6 cellular contexts compared by ENCODE assay signal in the genomic region with DNA sequence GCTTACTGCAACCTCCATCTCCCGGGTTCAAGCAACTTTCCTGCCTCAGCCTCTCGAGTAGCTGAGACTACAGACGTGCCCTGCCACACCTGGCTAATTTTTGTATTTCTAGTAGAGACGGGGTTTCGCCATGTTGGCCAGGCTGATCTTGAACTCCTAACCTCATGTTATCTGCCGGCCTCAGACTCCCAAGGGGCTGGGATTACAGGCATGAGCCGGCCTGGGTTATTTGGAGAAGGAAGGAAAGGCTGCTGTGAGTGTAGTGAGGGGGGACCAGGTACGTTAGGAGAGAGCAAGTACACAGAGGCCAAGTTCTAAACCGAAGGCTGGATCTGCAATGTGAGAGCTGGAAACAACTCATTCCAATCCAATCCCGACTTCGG.
DNase-seq lines count a peak whose midpoint lies in the region; ATAC-seq and TF ChIP-seq lines count a peak whose summit lies in the region.

No MANE protein-coding gene starts in this region.

- peaks cover 3% of the 10 kb centered on the region for H3K36me3 Mint-ChIP-seq in memory B cell

- TF ChIP-seq CTCF in WI38 (IDR thresholded peaks at IDR 0.05; ENCODE audit: low read depth, low read length): no peak

- H3K9me3 Mint-ChIP-seq in memory B cell: no peaks in the 10 kb centered on the region

- H3K36me3 ChIP-seq in ACC112 (ENCODE audit: insufficient read depth, low read length): no peaks in the 10 kb centered on the region

- H3K27me3 Mint-ChIP-seq in memory B cell: no peaks in the 10 kb centered on the region

- peak overlapping the region; percentile 86 for H3K4me3 Mint-ChIP-seq in memory B cell

- H3K27ac ChIP-seq in ACC112 (ENCODE audit: low read depth, low read length): no peak overlapping the region

- ATAC-seq in memory B cell (ENCODE audit: low read depth): peak; percentile 6
- no peak for ATAC-seq in HG03439 (IDR thresholded peaks at IDR 0.05; ENCODE audit: unreplicated experiment)

- H3K79me2 ChIP-seq in ACC112 (ENCODE audit: control insufficient read depth, insufficient read depth, low read length, unreplicated experiment): no peaks in the 10 kb centered on the region

- peaks cover 13% of the 10 kb centered on the region for H3K4me1 ChIP-seq in ACC112 (ENCODE audit: control insufficient read depth, insufficient read depth, low read length, unreplicated experiment)

- no peak for DNase-seq in memory B cell (ENCODE audit: low spot score in 2 of 2)
- no peak for DNase-seq in HK-2 (ENCODE audit: unreplicated experiment)
- DNase-seq in retina: no peak

- no peaks in the 10 kb centered on the region for H3K27me3 ChIP-seq in ACC112 (ENCODE audit: insufficient read depth, low read length)

- H2AFZ ChIP-seq in ACC112 (ENCODE audit: low read length, unreplicated experiment): peak overlapping the region; percentile 27

- H3K4me3 ChIP-seq in ACC112 (ENCODE audit: low read depth, low read length) (peak overlapping the region; percentile 62), WI38 (ENCODE audit: low read depth, low read length) (peak overlapping the region; percentile 54)

- peak overlapping the region; percentile 33 for H3K27ac Mint-ChIP-seq in memory B cell

- peaks cover 30% of the 10 kb centered on the region for H3K4me1 Mint-ChIP-seq in memory B cell
